ENCODE assay signal across 12 cellular contexts in genomic region chr3:67329358-67329757, GRCh38.
DNase-seq lines count a peak whose midpoint lies in the region; ATAC-seq and TF ChIP-seq lines count a peak whose summit lies in the region.
"Had no signal": no experiment of that assay in that cellular context is flagged by ENCODE, and none has a peak within 500 bp of the region (broad histone marks: within the 10 kb centered on the region; RNA-seq: fewer than 3 reads in every experiment).

No MANE protein-coding gene starts in this region.

- no peak overlapping the region for H3K27ac Mint-ChIP-seq in activated T-helper 1 cell treated with anti-CD3 and anti-CD28 coated beads, Interleukin-12 subunit alpha, Interleukin-12 subunit beta, Interleukin-2, Interleukin-4 antibody, amounts not matched to agents 30 ng/mL and 10 ng/mL and 1 ng/mL, durations not matched to agents 14 hours and 24 hours and 36 hours

- intact Hi-C loops in activated T-helper 1 cell treated with anti-CD3 and anti-CD28 coated beads, Interleukin-12 subunit alpha, Interleukin-12 subunit beta, Interleukin-2, Interleukin-4 antibody, amounts not matched to agents 30 ng/mL and 10 ng/mL and 1 ng/mL, durations not matched to agents 14 hours and 24 hours and 36 hours (cut with micrococcal nuclease) = loop anchor here (1.0 to 5.0 kb wide), 2 partner anchors 20 to 33 kb away; no protein-coding TSS in a partner anchor

- H3K27ac ChIP-seq in hepatocyte = no peak overlapping the region
- H3K27ac ChIP-seq: BLaER1 treated with 17β-estradiol and CSF1 and Interleukin-3, amounts not matched to agents 10 nM and 100 nM had no signal

- H3K4me1 ChIP-seq in hepatocyte (ENCODE audit: insufficient read depth) = no peaks in the 10 kb centered on the region

- no peak overlapping the region for H3K4me3 Mint-ChIP-seq in activated T-helper 1 cell treated with anti-CD3 and anti-CD28 coated beads, Interleukin-12 subunit alpha, Interleukin-12 subunit beta, Interleukin-2, Interleukin-4 antibody, amounts not matched to agents 30 ng/mL and 10 ng/mL and 1 ng/mL, durations not matched to agents 14 hours and 24 hours and 36 hours

- no peaks in the 10 kb centered on the region for H3K79me2 ChIP-seq in hepatocyte

- H4K20me1 ChIP-seq in hepatocyte (ENCODE audit: insufficient read depth, poor library complexity, severe bottlenecking) = no peaks in the 10 kb centered on the region
- H4K20me1 ChIP-seq: BLaER1 treated with 17β-estradiol and CSF1 and Interleukin-3, amounts not matched to agents 10 nM and 100 nM had no signal

- DNase-seq in EL (peak; percentile 1), hepatocyte (ENCODE audit: low spot score) (peak; percentile 7), NCI-H82 (lab: John Stamatoyannopoulos, UW) (no peak), NCI-H2029 treated with DMSO at 0.1 percent for 48 hours (lab: John Stamatoyannopoulos, UW) (no peak)
- no peak for DNase-seq in activated T-helper 1 cell treated with anti-CD3 and anti-CD28 coated beads, Interleukin-12 subunit alpha, Interleukin-12 subunit beta, Interleukin-2, Interleukin-4 antibody, amounts not matched to agents 30 ng/mL and 10 ng/mL and 1 ng/mL, durations not matched to agents 14 hours and 24 hours and 36 hours (ENCODE audit: low spot score)
- DNase-seq: dermis blood vessel endothelial cell, NCI-H1092 treated with DMSO at 0.1 percent for 48 hours had no signal

- peaks cover 2% of the 10 kb centered on the region for H3K4me1 Mint-ChIP-seq in activated T-helper 1 cell treated with anti-CD3 and anti-CD28 coated beads, Interleukin-12 subunit alpha, Interleukin-12 subunit beta, Interleukin-2, Interleukin-4 antibody, amounts not matched to agents 30 ng/mL and 10 ng/mL and 1 ng/mL, durations not matched to agents 14 hours and 24 hours and 36 hours (ENCODE audit: low read depth)

- TF ChIP-seq CTCF in hepatocyte (IDR thresholded peaks at IDR 0.05; ENCODE audit: poor library complexity) = no peak

- no peaks in the 10 kb centered on the region for H3K27me3 ChIP-seq in hepatocyte
- H3K27me3 ChIP-seq: BLaER1 treated with 17β-estradiol and CSF1 and Interleukin-3, amounts not matched to agents 10 nM and 100 nM had no signal

- no peak overlapping the region for H3K4me2 ChIP-seq in hepatocyte
- H3K4me2 ChIP-seq: BLaER1 treated with 17β-estradiol and CSF1 and Interleukin-3, amounts not matched to agents 10 nM and 100 nM had no signal

- H3K9me3 Mint-ChIP-seq in activated T-helper 1 cell treated with anti-CD3 and anti-CD28 coated beads, Interleukin-12 subunit alpha, Interleukin-12 subunit beta, Interleukin-2, Interleukin-4 antibody, amounts not matched to agents 30 ng/mL and 10 ng/mL and 1 ng/mL, durations not matched to agents 14 hours and 24 hours and 36 hours = no peaks in the 10 kb centered on the region

- no peak overlapping the region for H2AFZ ChIP-seq in hepatocyte

- no peaks in the 10 kb centered on the region for H3K36me3 ChIP-seq in hepatocyte (replicated peaks; ENCODE audit: insufficient read depth, low read depth)
- H3K36me3 ChIP-seq: BLaER1 treated with 17β-estradiol and CSF1 and Interleukin-3, amounts not matched to agents 10 nM and 100 nM had no signal

- 70% methylated on average over 2 of the region's 2 CpGs for WGBS in hepatocyte (ENCODE audit: low lambda C conversion rate, missing lambda C conversion rate)

- no peaks in the 10 kb centered on the region for H3K9me2 ChIP-seq in hepatocyte (replicated peaks; ENCODE audit: insufficient read depth)

- no peaks in the 10 kb centered on the region for H3K9me3 ChIP-seq in hepatocyte (ENCODE audit: low read depth)
- H3K9me3 ChIP-seq: BLaER1 treated with 17β-estradiol and CSF1 and Interleukin-3, amounts not matched to agents 10 nM and 100 nM had no signal

- H3K36me3 Mint-ChIP-seq in activated T-helper 1 cell treated with anti-CD3 and anti-CD28 coated beads, Interleukin-12 subunit alpha, Interleukin-12 subunit beta, Interleukin-2, Interleukin-4 antibody, amounts not matched to agents 30 ng/mL and 10 ng/mL and 1 ng/mL, durations not matched to agents 14 hours and 24 hours and 36 hours (ENCODE audit: low read depth) = no peaks in the 10 kb centered on the region

- ATAC-seq in GM18907 (IDR thresholded peaks at IDR 0.05; ENCODE audit: unreplicated experiment) (peak; percentile 88), HG03460 (IDR thresholded peaks at IDR 0.05; ENCODE audit: unreplicated experiment) (peak; percentile 69), HG02763 (IDR thresholded peaks at IDR 0.05; ENCODE audit: unreplicated experiment) (no peak)

- peaks cover 2% of the 10 kb centered on the region for H3K27me3 Mint-ChIP-seq in activated T-helper 1 cell treated with anti-CD3 and anti-CD28 coated beads, Interleukin-12 subunit alpha, Interleukin-12 subunit beta, Interleukin-2, Interleukin-4 antibody, amounts not matched to agents 30 ng/mL and 10 ng/mL and 1 ng/mL, durations not matched to agents 14 hours and 24 hours and 36 hours (ENCODE audit: insufficient read depth)

- no peak overlapping the region for H3K4me3 ChIP-seq in hepatocyte
- H3K4me3 ChIP-seq: BLaER1 treated with 17β-estradiol and CSF1 and Interleukin-3, amounts not matched to agents 10 nM and 100 nM; lung had no signal

Comparison
In these comparisons a context has a peak if more than half of its experiments do, and no peak if none do; other contexts are left out.
1. DNase-seq: peak in EL (single experiment) and hepatocyte (single experiment); none in NCI-H82 (single experiment), NCI-H2029 treated with DMSO at 0.1 percent for 48 hours (single experiment) and activated T-helper 1 cell treated with anti-CD3 and anti-CD28 coated beads, Interleukin-12 subunit alpha, Interleukin-12 subunit beta, Interleukin-2, Interleukin-4 antibody, amounts not matched to agents 30 ng/mL and 10 ng/mL and 1 ng/mL, durations not matched to agents 14 hours and 24 hours and 36 hours (single experiment).